15 cellular contexts compared by ENCODE assay signal in genomic region chr15:101490408-101490891, GRCh38. TPM values are rescaled to one million over a fixed set of nuclear protein-coding genes. Genes with fewer than 3 reads are reported as not detected.
DNase-seq lines count a peak whose midpoint lies in the region; ATAC-seq and TF ChIP-seq lines count a peak whose summit lies in the region.
"Had no signal": no experiment of that assay in that cellular context is flagged by ENCODE, and none has a peak within 500 bp of the region (broad histone marks: within the 10 kb centered on the region; RNA-seq: fewer than 3 reads in every experiment).

No MANE protein-coding gene starts in this region.

- peaks cover 7% of the 10 kb centered on the region for H3K4me1 Mint-ChIP-seq in activated T-cell treated with anti-CD3 and anti-CD28 coated beads, Interleukin-2, amount 50 U/mL, for 72 hours (ENCODE audit: low read depth)
- peaks cover 5% of the 10 kb centered on the region for H3K4me1 Mint-ChIP-seq in activated T-cell treated with anti-CD3 and anti-CD28 coated beads, Interleukin-2, amount 50 U/mL, for 4 hours (ENCODE audit: low read depth)
- H3K4me1 Mint-ChIP-seq in T-cell: peaks cover 2 to 5% (median 5%) of the 10 kb centered on the region in 3 donors
- peaks cover 4% of the 10 kb centered on the region for H3K4me1 Mint-ChIP-seq in progenitor cell of endocrine pancreas (ENCODE audit: low read depth)
- peaks cover 4 to 15% of the 10 kb centered on the region in 2 donors for H3K4me1 Mint-ChIP-seq in stimulated activated naive B cell treated with anti-CD40 and anti-IgM and Interleukin-4, amounts not matched to agents 10 μg/mL and 1 μg/mL and 100 μg/mL, for 72 hours

- no peak for DNase-seq in activated T-cell treated with anti-CD3 and anti-CD28 coated beads, Interleukin-2, amount 50 U/mL, for 72 hours
- DNase-seq in activated T-cell treated with anti-CD3 and anti-CD28 coated beads, Interleukin-2, amount 50 U/mL, for 4 hours: no peak
- DNase-seq in T-cell (no peak), dorsolateral prefrontal cortex (peak in 1 of 10 donors; percentile 9), progenitor cell of endocrine pancreas (ENCODE audit: low spot score, unreplicated experiment) (no peak), C1 segment of cervical spinal cord (lab: John Stamatoyannopoulos, UW) (no peak), GM19238 (ENCODE audit: insufficient read length, low spot score) (no peak)
- no peak for DNase-seq in stimulated activated naive B cell treated with anti-CD40 and anti-IgM and Interleukin-4, amounts not matched to agents 10 μg/mL and 1 μg/mL and 100 μg/mL, for 72 hours
- DNase-seq: activated CD4-positive, alpha-beta memory T cell treated with anti-CD3 and anti-CD28 coated beads for 36 hours; activated gamma-delta T cell treated with Interleukin-2 at 50 U/mL for 16 hours; effector CD4-positive, alpha-beta T cell; NCI-H1436 treated with DMSO at 0.1 percent for 48 hours; SHP77; T-helper 9 cell had no signal

- intact Hi-C loops in dorsolateral prefrontal cortex (cut with DNase I): loop anchor here in 1 of 2 donors (2.0 kb wide), 1 partner anchor 150 kb away; no protein-coding TSS in a partner anchor

- POLR2A ChIA-PET in T-cell (lab: Charles Lee): no interaction called here

- no peak overlapping the region for H3K27ac Mint-ChIP-seq in activated T-cell treated with anti-CD3 and anti-CD28 coated beads, Interleukin-2, amount 50 U/mL, for 72 hours
- H3K27ac Mint-ChIP-seq in T-cell (no peak overlapping the region), progenitor cell of endocrine pancreas (no peak overlapping the region)
- H3K27ac Mint-ChIP-seq in stimulated activated naive B cell treated with anti-CD40 and anti-IgM and Interleukin-4, amounts not matched to agents 10 μg/mL and 1 μg/mL and 100 μg/mL, for 72 hours: no peak overlapping the region
- H3K27ac Mint-ChIP-seq: activated CD4-positive, alpha-beta memory T cell treated with anti-CD3 and anti-CD28 coated beads for 36 hours had no signal

- H3K27me3 Mint-ChIP-seq in activated T-cell treated with anti-CD3 and anti-CD28 coated beads, Interleukin-2, amount 50 U/mL, for 72 hours (ENCODE audit: low read depth): peaks cover 66% of the 10 kb centered on the region
- peaks cover 47% of the 10 kb centered on the region for H3K27me3 Mint-ChIP-seq in activated T-cell treated with anti-CD3 and anti-CD28 coated beads, Interleukin-2, amount 50 U/mL, for 4 hours (ENCODE audit: low read depth)
- H3K27me3 Mint-ChIP-seq in T-cell (peaks cover 44 to 58% of the 10 kb centered on the region in 2 donors), progenitor cell of endocrine pancreas (peaks cover 64% of the 10 kb centered on the region)
- H3K27me3 Mint-ChIP-seq in stimulated activated naive B cell treated with anti-CD40 and anti-IgM and Interleukin-4, amounts not matched to agents 10 μg/mL and 1 μg/mL and 100 μg/mL, for 72 hours: peaks cover 59 to 63% of the 10 kb centered on the region in 2 donors

- no peaks in the 10 kb centered on the region for H3K9me3 Mint-ChIP-seq in activated T-cell treated with anti-CD3 and anti-CD28 coated beads, Interleukin-2, amount 50 U/mL, for 72 hours
- no peaks in the 10 kb centered on the region for H3K9me3 Mint-ChIP-seq in activated T-cell treated with anti-CD3 and anti-CD28 coated beads, Interleukin-2, amount 50 U/mL, for 4 hours
- H3K9me3 Mint-ChIP-seq in T-cell: no peaks in the 10 kb centered on the region
- H3K9me3 Mint-ChIP-seq in progenitor cell of endocrine pancreas (ENCODE audit: low read depth): no peaks in the 10 kb centered on the region
- H3K9me3 Mint-ChIP-seq in stimulated activated naive B cell treated with anti-CD40 and anti-IgM and Interleukin-4, amounts not matched to agents 10 μg/mL and 1 μg/mL and 100 μg/mL, for 72 hours: no peaks in the 10 kb centered on the region
- H3K9me3 Mint-ChIP-seq: activated CD4-positive, alpha-beta memory T cell treated with anti-CD3 and anti-CD28 coated beads for 36 hours had no signal

- peak overlapping the region in 42 of 59 donors; percentile 7 to 94 (median 84) for H3K27ac ChIP-seq in dorsolateral prefrontal cortex
- H3K27ac ChIP-seq: prostate gland had no signal

- TF ChIP-seq CTCF in dorsolateral prefrontal cortex (IDR thresholded peaks at IDR 0.05 in 54 of 56, conservative IDR thresholded peaks at IDR 0.05 in 2 of 56; ENCODE audit: low read depth in 1 of 56, partially characterized antibody in 56 of 56) (no peak), progenitor cell of endocrine pancreas (IDR thresholded peaks at IDR 0.05; ENCODE audit: unreplicated experiment) (no peak)

- peak overlapping the region in 4 of 59 donors; percentile 51 to 67 (median 56) for H3K4me3 ChIP-seq in dorsolateral prefrontal cortex

- peaks cover 0 to 2% of the 10 kb centered on the region in 2 donors for H3K36me3 Mint-ChIP-seq in activated T-cell treated with anti-CD3 and anti-CD28 coated beads, Interleukin-2, amount 50 U/mL, for 72 hours (ENCODE audit: insufficient read depth in 2 of 2)
- no peaks in the 10 kb centered on the region for H3K36me3 Mint-ChIP-seq in activated T-cell treated with anti-CD3 and anti-CD28 coated beads, Interleukin-2, amount 50 U/mL, for 4 hours (ENCODE audit: insufficient read depth)
- H3K36me3 Mint-ChIP-seq in T-cell (no peaks in the 10 kb centered on the region), progenitor cell of endocrine pancreas (ENCODE audit: insufficient read depth) (no peaks in the 10 kb centered on the region)
- H3K36me3 Mint-ChIP-seq in stimulated activated naive B cell treated with anti-CD40 and anti-IgM and Interleukin-4, amounts not matched to agents 10 μg/mL and 1 μg/mL and 100 μg/mL, for 72 hours: no peaks in the 10 kb centered on the region
- H3K36me3 Mint-ChIP-seq: activated CD4-positive, alpha-beta memory T cell treated with anti-CD3 and anti-CD28 coated beads for 36 hours had no signal

- ATAC-seq in activated T-cell treated with anti-CD3 and anti-CD28 coated beads, Interleukin-2, amount 50 U/mL, for 72 hours (replicated peaks in 1 of 2): no peak
- ATAC-seq in activated T-cell treated with anti-CD3 and anti-CD28 coated beads, Interleukin-2, amount 50 U/mL, for 4 hours: no peak
- no peak for ATAC-seq in T-cell (replicated peaks in 1 of 4)
- ATAC-seq in stimulated activated naive B cell treated with anti-CD40 and anti-IgM and Interleukin-4, amounts not matched to agents 10 μg/mL and 1 μg/mL and 100 μg/mL, for 72 hours (replicated peaks): no peak

- CTCF ChIA-PET in T-cell (lab: Charles Lee): no interaction called here

- peaks cover 0 to 18% (median 4%) of the 10 kb centered on the region in 45 donors for H3K27me3 ChIP-seq in dorsolateral prefrontal cortex

- H3K4me3 Mint-ChIP-seq in activated T-cell treated with anti-CD3 and anti-CD28 coated beads, Interleukin-2, amount 50 U/mL, for 72 hours: peak overlapping the region; percentile 69
- no peak overlapping the region for H3K4me3 Mint-ChIP-seq in activated T-cell treated with anti-CD3 and anti-CD28 coated beads, Interleukin-2, amount 50 U/mL, for 4 hours
- H3K4me3 Mint-ChIP-seq in T-cell: peak overlapping the region; percentile 24 to 54 (median 39)
- peak overlapping the region; percentile 69 for H3K4me3 Mint-ChIP-seq in progenitor cell of endocrine pancreas (ENCODE audit: low read depth)
- peak overlapping the region in 1 of 2 donors; percentile 54 for H3K4me3 Mint-ChIP-seq in stimulated activated naive B cell treated with anti-CD40 and anti-IgM and Interleukin-4, amounts not matched to agents 10 μg/mL and 1 μg/mL and 100 μg/mL, for 72 hours
- H3K4me3 Mint-ChIP-seq: activated CD4-positive, alpha-beta memory T cell treated with anti-CD3 and anti-CD28 coated beads for 36 hours had no signal

RNA-seq across cellular contexts. Expression of gene PCSK6, which starts 0.9 kb away (rescaled TPM):
- 1 to 10 TPM in 1 of 2 donors, under 1 TPM in 1; 0.51 to 2.3 TPM for total RNA-seq in activated T-cell treated with anti-CD3 and anti-CD28 coated beads, Interleukin-2, amount 50 U/mL, for 72 hours
- under 1 TPM; 0.53 to 0.83 (median 0.65) TPM for total RNA-seq in activated T-cell treated with anti-CD3 and anti-CD28 coated beads, Interleukin-2, amount 50 U/mL, for 4 hours
- total RNA-seq in T-cell (1 to 10 TPM in 4 of 5 donors, under 1 TPM in 1; 0.16 to 2.2 (median 1.3) TPM), dorsolateral prefrontal cortex (100 to 1,000 TPM in 22 of 120 experiments, 10 to 100 TPM in 98; 15.2 to 217 (median 52.8) TPM), progenitor cell of endocrine pancreas (1.8 and 3.6 TPM in 2 replicates)
